16 cellular contexts compared by ENCODE assay signal in the genomic region with DNA sequence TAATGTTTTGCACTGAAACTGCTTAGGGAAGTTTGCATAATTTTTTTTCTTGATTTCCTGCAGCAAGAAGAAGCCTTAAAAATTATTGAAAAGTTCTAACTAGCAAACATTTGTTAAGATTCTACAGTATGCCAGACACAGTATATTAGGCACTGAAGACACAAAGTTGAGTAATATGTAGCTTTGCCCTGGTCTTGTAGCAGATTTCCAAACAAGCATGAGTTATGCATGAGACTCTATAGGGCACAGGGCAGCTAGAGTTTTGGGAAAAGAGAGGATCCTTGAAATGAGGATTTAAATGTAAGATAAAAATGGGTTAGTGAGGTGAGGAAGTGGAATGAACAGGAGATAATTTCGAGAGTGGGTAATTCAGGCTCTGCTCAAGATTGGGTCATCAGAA. TPM values are rescaled to one million over a fixed set of nuclear protein-coding genes. Genes with fewer than 3 reads are reported as not detected.
DNase-seq lines count a peak whose midpoint lies in the region; ATAC-seq and TF ChIP-seq lines count a peak whose summit lies in the region.
"Had no signal": no experiment of that assay in that cellular context is flagged by ENCODE, and none has a peak within 500 bp of the region (broad histone marks: within the 10 kb centered on the region; RNA-seq: fewer than 3 reads in every experiment).

No MANE protein-coding gene starts in this region.

- H4K8ac ChIP-seq in neuronal stem cell (ENCODE audit: low read depth, low read length), result no peak overlapping the region

- H3K9ac ChIP-seq in MM.1S (ENCODE audit: low read length) (peak overlapping the region; percentile 29; the same call in 1 of the 2 replicates), neuronal stem cell (ENCODE audit: low read depth, low read length, poor library complexity) (no peak overlapping the region)

- H3K79me1 ChIP-seq in neuronal stem cell (ENCODE audit: low read depth, low read length), result no peaks in the 10 kb centered on the region

- 100% methylated on average over 1 of the region's 1 CpG; no CpG with 5 or more reads in 1 of the 2 donors for WGBS in neuronal stem cell (ENCODE audit: extremely low coverage in 2 of 2, insufficient read length in 2 of 2, insufficient replicate concordance in 1 of 2), 2 donors

- H3K27me3 ChIP-seq in MM.1S (replicated peaks; ENCODE audit: insufficient read depth, low read length) (no peaks in the 10 kb centered on the region), neuronal stem cell (ENCODE audit: control insufficient read depth in 3 of 3, insufficient read depth in 3 of 3, low read depth in 1 of 3, low read length in 3 of 3) (peaks cover 0 to 3% (median 0%) of the 10 kb centered on the region in 3 experiments)
- H3K27me3 ChIP-seq: suprapubic skin had no signal

- H3K9me3 ChIP-seq in MM.1S (replicated peaks; ENCODE audit: insufficient read depth, low read length) (no peaks in the 10 kb centered on the region), neuronal stem cell (replicated peaks in 1 of 2; ENCODE audit: control insufficient read depth in 2 of 2, insufficient read depth in 1 of 2, low read depth in 1 of 2, low read length in 2 of 2) (no peaks in the 10 kb centered on the region)
- H3K9me3 ChIP-seq: suprapubic skin had no signal

- H2BK15ac ChIP-seq in neuronal stem cell (ENCODE audit: low read length), result no peak overlapping the region

- H3F3A ChIP-seq in MM.1S (ENCODE audit: insufficient read depth, low read length), result peaks cover 36% of the 10 kb centered on the region

- H3K4me3 ChIP-seq in MM.1S (ENCODE audit: low read length) (peak overlapping the region; percentile 5; the same call in 1 of the 2 replicates), neuronal stem cell (ENCODE audit: low read length in 2 of 2) (no peak overlapping the region)
- H3K4me3 ChIP-seq: SK-N-MC, suprapubic skin had no signal

- peak overlapping the region; percentile 77 for H3K27ac Mint-ChIP-seq in T-helper 2 cell treated with Interferon-gamma antibody and Interleukin-4, amounts not matched to agents 5 μg/mL and 100 μg/mL, for 36 hours
- peak overlapping the region; percentile 85 for H3K27ac Mint-ChIP-seq in activated naive CD8-positive, alpha-beta T cell treated with anti-CD3 and anti-CD28 coated beads for 36 hours
- H3K27ac Mint-ChIP-seq in natural killer cell, result peak overlapping the region; percentile 83 to 85

- H4K91ac ChIP-seq in neuronal stem cell (ENCODE audit: low read depth, low read length, poor library complexity), result no peak overlapping the region

- ATAC-seq in natural killer cell, result no peak

- H3K9me3 Mint-ChIP-seq in T-helper 2 cell treated with Interferon-gamma antibody and Interleukin-4, amounts not matched to agents 5 μg/mL and 100 μg/mL, for 36 hours, result no peaks in the 10 kb centered on the region
- no peaks in the 10 kb centered on the region for H3K9me3 Mint-ChIP-seq in activated naive CD8-positive, alpha-beta T cell treated with anti-CD3 and anti-CD28 coated beads for 36 hours
- H3K9me3 Mint-ChIP-seq in natural killer cell, result no peaks in the 10 kb centered on the region

- H2BK12ac ChIP-seq in neuronal stem cell (ENCODE audit: low read length), result no peak overlapping the region

- peak overlapping the region; percentile 91 for H3K4me2 ChIP-seq in MM.1S (ENCODE audit: low read depth, low read length)
- H3K4me2 ChIP-seq in neuronal stem cell (ENCODE audit: insufficient read depth, low read length, poor library complexity, severe bottlenecking), result no peak overlapping the region

- H3K4me1 ChIP-seq in MM.1S (ENCODE audit: low read length) (peaks cover 47% of the 10 kb centered on the region), neuronal stem cell (ENCODE audit: control insufficient read depth in 2 of 2, insufficient read depth in 1 of 2, low read depth in 1 of 2, low read length in 2 of 2) (no peaks in the 10 kb centered on the region)
- H3K4me1 ChIP-seq: suprapubic skin had no signal

- H3K27ac ChIP-seq in MM.1S (ENCODE audit: low read length) (peak overlapping the region; percentile 85), neuronal stem cell (replicated peaks; ENCODE audit: low read length) (no peak overlapping the region)
- H3K27ac ChIP-seq: epithelial cell of prostate, SK-N-MC, suprapubic skin had no signal

- no peak for DNase-seq in T-helper 2 cell treated with Interferon-gamma antibody and Interleukin-4, amounts not matched to agents 5 μg/mL and 100 μg/mL, for 36 hours (ENCODE audit: low spot score)
- DNase-seq in T-helper 2 cell (no peak), MM.1S (no peak), natural killer cell (no peak), neuronal stem cell (ENCODE audit: low spot score) (no peak), NCI-H1930 (lab: John Stamatoyannopoulos, UW) (no peak)
- DNase-seq in activated naive CD8-positive, alpha-beta T cell treated with anti-CD3 and anti-CD28 coated beads for 36 hours, result no peak
- DNase-seq in stimulated activated CD4-positive, alpha-beta T cell treated with anti-CD3 and anti-CD28 coated beads, Interleukin-15, amount 100 ng/mL, for 24 hours, result no peak
- DNase-seq: activated CD4-positive, CD25-positive, alpha-beta regulatory T cell treated with anti-CD3 and anti-CD28 coated beads, Interleukin-2, amount 50 U/mL, for 72 hours; activated effector memory CD4-positive, alpha-beta T cell treated with anti-CD3 and anti-CD28 coated beads, Interleukin-2, amount 50 U/mL, for 16 hours; kidney glomerular epithelial cell; posterior cingulate gyrus had no signal

- no peak overlapping the region for H3K18ac ChIP-seq in neuronal stem cell (ENCODE audit: low read length)

- H3K4ac ChIP-seq in neuronal stem cell (ENCODE audit: low read length), result no peak overlapping the region

- intact Hi-C loops in natural killer cell (cut with micrococcal nuclease), result loop anchor here (2.0 kb wide), 1 partner anchor 17 kb away; no protein-coding TSS in a partner anchor

- no peaks in the 10 kb centered on the region for H3K36me3 Mint-ChIP-seq in T-helper 2 cell treated with Interferon-gamma antibody and Interleukin-4, amounts not matched to agents 5 μg/mL and 100 μg/mL, for 36 hours (ENCODE audit: low read depth)
- no peaks in the 10 kb centered on the region for H3K36me3 Mint-ChIP-seq in activated naive CD8-positive, alpha-beta T cell treated with anti-CD3 and anti-CD28 coated beads for 36 hours
- no peaks in the 10 kb centered on the region for H3K36me3 Mint-ChIP-seq in natural killer cell

- H3K79me2 ChIP-seq in MM.1S (ENCODE audit: low read length), result peaks cover 56% of the 10 kb centered on the region

- no peaks in the 10 kb centered on the region for H3K27me3 Mint-ChIP-seq in T-helper 2 cell treated with Interferon-gamma antibody and Interleukin-4, amounts not matched to agents 5 μg/mL and 100 μg/mL, for 36 hours (ENCODE audit: low read depth)
- H3K27me3 Mint-ChIP-seq in activated naive CD8-positive, alpha-beta T cell treated with anti-CD3 and anti-CD28 coated beads for 36 hours, result no peaks in the 10 kb centered on the region
- no peaks in the 10 kb centered on the region for H3K27me3 Mint-ChIP-seq in natural killer cell (ENCODE audit: low read depth in 2 of 2)

- H2BK120ac ChIP-seq in neuronal stem cell (ENCODE audit: low read depth, low read length), result no peak overlapping the region

- TF ChIP-seq CTCF in MM.1S (IDR thresholded peaks at IDR 0.05; ENCODE audit: low read length) (no peak), natural killer cell (IDR thresholded peaks at IDR 0.05) (no peak)

- H2AK5ac ChIP-seq in neuronal stem cell (ENCODE audit: low read depth, low read length), result no peak overlapping the region

- no peak overlapping the region for H3K23ac ChIP-seq in neuronal stem cell (ENCODE audit: low read depth, low read length, poor library complexity)

- H3K4me3 Mint-ChIP-seq in T-helper 2 cell treated with Interferon-gamma antibody and Interleukin-4, amounts not matched to agents 5 μg/mL and 100 μg/mL, for 36 hours, result peak overlapping the region; percentile 49
- H3K4me3 Mint-ChIP-seq in activated naive CD8-positive, alpha-beta T cell treated with anti-CD3 and anti-CD28 coated beads for 36 hours, result no peak overlapping the region
- peak overlapping the region; percentile 68 for H3K4me3 Mint-ChIP-seq in natural killer cell

- H3K36me3 ChIP-seq in MM.1S (replicated peaks; ENCODE audit: insufficient read depth, low read length) (no peaks in the 10 kb centered on the region), neuronal stem cell (replicated peaks in 1 of 2; ENCODE audit: control insufficient read depth in 2 of 2, insufficient read depth in 2 of 2, low read length in 2 of 2) (no peaks in the 10 kb centered on the region)
- H3K36me3 ChIP-seq: suprapubic skin had no signal

- no peak overlapping the region for H2AFZ ChIP-seq in MM.1S (ENCODE audit: low read length)
- H2AFZ ChIP-seq in neuronal stem cell (ENCODE audit: low read length), result no peak overlapping the region

- peaks cover 39% of the 10 kb centered on the region for H3K4me1 Mint-ChIP-seq in T-helper 2 cell treated with Interferon-gamma antibody and Interleukin-4, amounts not matched to agents 5 μg/mL and 100 μg/mL, for 36 hours (ENCODE audit: low read depth)
- H3K4me1 Mint-ChIP-seq in activated naive CD8-positive, alpha-beta T cell treated with anti-CD3 and anti-CD28 coated beads for 36 hours, result peaks cover 34% of the 10 kb centered on the region
- H3K4me1 Mint-ChIP-seq in natural killer cell, result peaks cover 17% of the 10 kb centered on the region in 2 donors

- no peak overlapping the region for H2BK5ac ChIP-seq in neuronal stem cell (ENCODE audit: low read length)

- H4K20me1 ChIP-seq in MM.1S (ENCODE audit: insufficient read depth, low read length), result no peaks in the 10 kb centered on the region

- H3K14ac ChIP-seq in neuronal stem cell (ENCODE audit: low read length), result no peak overlapping the region

- H3K9me2 ChIP-seq in MM.1S (replicated peaks; ENCODE audit: insufficient read depth, low read length), result no peaks in the 10 kb centered on the region

RNA-seq across cellular contexts. Expression of a gene that starts 8.6 kb away (rescaled TPM):
- total RNA-seq in activated naive CD8-positive, alpha-beta T cell treated with anti-CD3 and anti-CD28 coated beads for 36 hours, result 1 to 10 TPM; 9.2 to 9.4 TPM
- total RNA-seq in natural killer cell, result 10 to 100 TPM; 48.3 to 50.7 (median 48.5) TPM
- 0.11 TPM for polyA plus RNA-seq in neuronal stem cell (2013, experiment 1 of 2)
- 0.08 TPM for polyA plus RNA-seq in neuronal stem cell (2013, experiment 2 of 2)
- total RNA-seq: A673 had no signal

Comparison
In these comparisons a context has a peak if more than half of its experiments do, and no peak if none do; other contexts are left out.
1. RNA of a gene that starts 8.6 kb away (total RNA-seq): 48.3 to 50.7 TPM in natural killer cell; 9.2 to 9.4 TPM in activated naive CD8-positive, alpha-beta T cell treated with anti-CD3 and anti-CD28 coated beads for 36 hours; every median in the first group is over 4 times any median in the second.
2. Peak in every context shown above with its lines, with median percentiles within 50 percentile points of each other: H3K27ac Mint-ChIP-seq.